24 cellular contexts compared by ENCODE assay signal in the genomic region with DNA sequence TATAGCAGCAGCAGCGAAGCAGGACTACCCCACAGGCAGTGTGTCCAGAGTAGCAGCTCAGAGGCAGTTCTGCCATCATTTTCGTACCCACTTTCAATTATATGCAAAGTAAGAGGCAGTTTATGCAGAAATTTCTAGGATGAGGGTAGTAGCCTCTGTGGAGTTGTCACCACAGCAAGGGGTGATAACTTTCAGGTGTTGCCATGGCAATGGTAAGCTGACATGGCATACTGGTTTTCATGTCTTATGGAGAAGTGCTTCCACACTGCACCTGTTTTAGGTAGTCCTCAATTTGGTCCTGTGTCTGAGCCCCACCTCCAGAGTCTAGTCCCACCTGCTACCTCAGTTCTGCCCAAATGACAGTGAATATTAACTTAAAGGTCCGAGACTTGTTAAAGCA.
"Had no signal": no experiment of that assay in that cellular context is flagged by ENCODE, and none has a peak within 500 bp of the region (broad histone marks: within the 10 kb centered on the region; RNA-seq: fewer than 3 reads in every experiment).

No MANE protein-coding gene starts in this region.

- H3K9me3 ChIP-seq: left ventricle myocardium inferior, mucosa of descending colon, neutrophil, right atrium auricular region, right lobe of liver, stomach, testis, thyroid gland, transverse colon, upper lobe of left lung, vagina had no signal

- H3K4me3 ChIP-seq: left ventricle myocardium inferior, lung, mucosa of descending colon, right atrium auricular region, right lobe of liver, skin epidermis, stomach, testis, thyroid gland, transverse colon, upper lobe of left lung, vagina had no signal

- H3K4me1 ChIP-seq: left ventricle myocardium inferior, right atrium auricular region, right lobe of liver, stomach, testis, thyroid gland, transverse colon, upper lobe of left lung, vagina had no signal

- DNase-seq: islet precursor cell; left ventricle myocardium inferior; midbrain; mucosa of descending colon; naive thymus-derived CD4-positive, alpha-beta T cell; occipital lobe; right lobe of liver; stimulated activated CD4-positive, alpha-beta T cell treated with anti-CD3 and anti-CD28 coated beads, Interleukin-12 subunit alpha, Interleukin-12 subunit beta, amount 100 ng/mL, for 4 hours; stimulated activated CD4-positive, alpha-beta T cell treated with anti-CD3 and anti-CD28 coated beads, Interleukin-15, amount 100 ng/mL, for 24 hours; stimulated activated CD4-positive, alpha-beta T cell treated with anti-CD3 and anti-CD28 coated beads, Interleukin-2, amount 100 ng/mL, for 24 hours; stimulated activated CD4-positive, alpha-beta T cell treated with anti-CD3 and anti-CD28 coated beads, Interleukin-4, amount 100 ng/mL, for 1 hour; stimulated activated naive B cell treated with anti-CD40 and anti-IgM and Interleukin-4, amounts not matched to agents 10 μg/mL and 1 μg/mL and 100 μg/mL, for 72 hours; stimulated activated naive CD8-positive, alpha-beta T cell treated with anti-CD3 and anti-CD28 coated beads, Interleukin-15, Interleukin-2, amounts not matched to agents 100 U/mL and 50 U/mL, for 24 hours; stomach; testis; thyroid gland; transverse colon; upper lobe of left lung had no signal

- H3K27ac ChIP-seq: left ventricle myocardium inferior, neutrophil, right atrium auricular region, right lobe of liver, skin epidermis, stomach, testis, thyroid gland, transverse colon, upper lobe of left lung, vagina had no signal

- H3K27me3 ChIP-seq: right atrium auricular region, right lobe of liver, stomach, testis, thyroid gland, transverse colon, upper lobe of left lung, vagina had no signal

- ATAC-seq: mucosa of descending colon; naive thymus-derived CD4-positive, alpha-beta T cell; natural killer cell treated with Interleukin-12 subunit alpha and Interleukin-12 subunit beta and Interleukin-15 and Interleukin-18, amount 100 ng/mL, for 72 hours; right lobe of liver; stimulated activated naive B cell treated with anti-CD40 and anti-IgM and Interleukin-4, amounts not matched to agents 10 μg/mL and 1 μg/mL and 100 μg/mL, for 72 hours; stimulated activated naive CD8-positive, alpha-beta T cell treated with anti-CD3 and anti-CD28 coated beads, Interleukin-15, Interleukin-2, amounts not matched to agents 100 U/mL and 50 U/mL, for 24 hours had no signal

- H3K36me3 ChIP-seq: left ventricle myocardium inferior, neutrophil, right atrium auricular region, right lobe of liver, stomach, thyroid gland, transverse colon, upper lobe of left lung, vagina had no signal
